ENCODE assay signal across 15 cellular contexts in the genomic region with DNA sequence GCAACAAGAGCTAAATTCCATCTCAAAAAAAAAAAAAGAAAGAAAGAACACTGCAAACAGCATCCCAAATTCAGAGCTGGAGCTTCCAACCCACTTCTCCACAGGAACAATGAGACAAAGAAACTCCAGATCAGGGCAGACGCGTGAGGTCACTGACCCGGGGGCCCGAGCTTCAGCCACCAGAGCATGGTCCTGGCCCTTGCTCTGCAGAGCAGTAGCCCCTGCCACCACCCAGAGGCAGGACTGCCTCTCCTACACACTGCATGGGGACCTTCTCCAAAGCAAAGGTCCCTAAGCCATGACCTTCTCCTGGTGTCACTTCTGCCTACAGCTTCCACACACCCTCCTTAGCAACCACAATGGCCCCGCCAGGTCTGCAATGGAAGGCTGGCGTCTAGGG.
"Had no signal": no experiment of that assay in that cellular context is flagged by ENCODE, and none has a peak within 500 bp of the region (broad histone marks: within the 10 kb centered on the region; RNA-seq: fewer than 3 reads in every experiment).

No MANE protein-coding gene starts in this region.

- H3K4me3 Mint-ChIP-seq: activated CD4-positive, alpha-beta memory T cell treated with anti-CD3 and anti-CD28 coated beads for 36 hours; activated naive CD8-positive, alpha-beta T cell treated with anti-CD3 and anti-CD28 coated beads for 36 hours; activated T-cell treated with anti-CD3 and anti-CD28 coated beads, Interleukin-2, amount 50 U/mL, for 72 hours; naive B cell; stimulated activated naive CD8-positive, alpha-beta T cell treated with anti-CD3 and anti-CD28 coated beads, Interleukin-15, amount 100 ng/mL, for 72 hours; T-helper 1 cell treated with Interleukin-12 subunit alpha and Interleukin-12 subunit beta and Interleukin-4 antibody, amounts not matched to agents 30 μg/mL and 1 μg/mL, for 36 hours had no signal

- H3K4me3 ChIP-seq: breast epithelium, gastrocnemius medialis, hepatocyte, prostate gland, SK-N-MC, thoracic aorta had no signal

- H3K4me1 ChIP-seq: breast epithelium, prostate gland had no signal

- H3K27me3 ChIP-seq: breast epithelium, gastrocnemius medialis, hepatocyte had no signal

- H3K9me3 ChIP-seq: breast epithelium, gastrocnemius medialis, prostate gland, thoracic aorta had no signal

- H3K4me2 ChIP-seq: hepatocyte had no signal

- H3K27ac Mint-ChIP-seq: activated CD4-positive, alpha-beta memory T cell treated with anti-CD3 and anti-CD28 coated beads for 36 hours; activated naive CD8-positive, alpha-beta T cell treated with anti-CD3 and anti-CD28 coated beads for 36 hours; activated T-cell treated with anti-CD3 and anti-CD28 coated beads, Interleukin-2, amount 50 U/mL, for 72 hours; naive B cell; T-helper 1 cell treated with Interleukin-12 subunit alpha and Interleukin-12 subunit beta and Interleukin-4 antibody, amounts not matched to agents 30 μg/mL and 1 μg/mL, for 36 hours had no signal

- H3K36me3 Mint-ChIP-seq: activated CD4-positive, alpha-beta memory T cell treated with anti-CD3 and anti-CD28 coated beads for 36 hours; activated naive CD8-positive, alpha-beta T cell treated with anti-CD3 and anti-CD28 coated beads for 36 hours; naive B cell had no signal

- H3K27ac ChIP-seq: breast epithelium, gastrocnemius medialis, hepatocyte, prostate gland, SK-N-MC, thoracic aorta had no signal

- DNase-seq: activated CD4-positive, alpha-beta memory T cell treated with anti-CD3 and anti-CD28 coated beads for 36 hours; activated gamma-delta T cell treated with Interleukin-2 at 50 U/mL for 16 hours; activated naive CD8-positive, alpha-beta T cell treated with anti-CD3 and anti-CD28 coated beads for 36 hours; activated T-cell treated with anti-CD3 and anti-CD28 coated beads, Interleukin-2, amount 50 U/mL, for 72 hours; gastrocnemius medialis; naive B cell; stimulated activated CD4-positive, alpha-beta T cell treated with anti-CD3 and anti-CD28 coated beads, Interleukin-15, amount 100 ng/mL, for 24 hours; stimulated activated CD4-positive, alpha-beta T cell treated with anti-CD3 and anti-CD28 coated beads, Interleukin-4, amount 100 ng/mL, for 24 hours; stimulated activated naive CD8-positive, alpha-beta T cell treated with anti-CD3 and anti-CD28 coated beads, Interleukin-15, amount 100 ng/mL, for 72 hours had no signal

- H3K9me3 Mint-ChIP-seq: activated CD4-positive, alpha-beta memory T cell treated with anti-CD3 and anti-CD28 coated beads for 36 hours; activated naive CD8-positive, alpha-beta T cell treated with anti-CD3 and anti-CD28 coated beads for 36 hours; activated T-cell treated with anti-CD3 and anti-CD28 coated beads, Interleukin-2, amount 50 U/mL, for 72 hours; naive B cell; stimulated activated naive CD8-positive, alpha-beta T cell treated with anti-CD3 and anti-CD28 coated beads, Interleukin-15, amount 100 ng/mL, for 72 hours; T-helper 1 cell treated with Interleukin-12 subunit alpha and Interleukin-12 subunit beta and Interleukin-4 antibody, amounts not matched to agents 30 μg/mL and 1 μg/mL, for 36 hours had no signal

- H3K36me3 ChIP-seq: breast epithelium, gastrocnemius medialis, prostate gland, thoracic aorta had no signal

- ATAC-seq: activated T-cell treated with anti-CD3 and anti-CD28 coated beads, Interleukin-2, amount 50 U/mL, for 72 hours; gastrocnemius medialis; stimulated activated naive CD8-positive, alpha-beta T cell treated with anti-CD3 and anti-CD28 coated beads, Interleukin-15, amount 100 ng/mL, for 72 hours had no signal

- H2AFZ ChIP-seq: hepatocyte had no signal

- H3K4me1 Mint-ChIP-seq: stimulated activated naive CD8-positive, alpha-beta T cell treated with anti-CD3 and anti-CD28 coated beads, Interleukin-15, amount 100 ng/mL, for 72 hours had no signal

- H3K27me3 Mint-ChIP-seq: activated CD4-positive, alpha-beta memory T cell treated with anti-CD3 and anti-CD28 coated beads for 36 hours; activated naive CD8-positive, alpha-beta T cell treated with anti-CD3 and anti-CD28 coated beads for 36 hours; stimulated activated naive CD8-positive, alpha-beta T cell treated with anti-CD3 and anti-CD28 coated beads, Interleukin-15, amount 100 ng/mL, for 72 hours had no signal
